10 cellular contexts compared by ENCODE assay signal in genomic region chr11:75233688-75234295, GRCh38. TPM values are rescaled to one million over a fixed set of nuclear protein-coding genes. Genes with fewer than 3 reads are reported as not detected.
DNase-seq lines count a peak whose midpoint lies in the region; FAIRE-seq and TF ChIP-seq lines count a peak whose summit lies in the region.
"Had no signal": no experiment of that assay in that cellular context is flagged by ENCODE, and none has a peak within 500 bp of the region (broad histone marks: within the 10 kb centered on the region; RNA-seq: fewer than 3 reads in every experiment).

No MANE protein-coding gene starts in this region.

- no peaks in the 10 kb centered on the region for H3K4me1 ChIP-seq in astrocyte (ENCODE audit: insufficient read depth, low read length)
- H3K4me1 ChIP-seq in liver (ENCODE audit: control insufficient read depth in 4 of 4, insufficient read depth in 4 of 4, low read length in 3 of 4), result no peaks in the 10 kb centered on the region

- H2AFZ ChIP-seq in astrocyte (ENCODE audit: low read depth, low read length), result no peak overlapping the region

- H3K79me2 ChIP-seq in astrocyte (ENCODE audit: insufficient read depth, low read length), result no peaks in the 10 kb centered on the region

- FAIRE-seq in astrocyte (lab: Jason Lieb, UNC), result peak; percentile 52

- peaks cover 39% of the 10 kb centered on the region for H3K27me3 Mint-ChIP-seq in astrocyte (ENCODE audit: low read depth, unreplicated experiment)

- H3K9ac ChIP-seq in astrocyte (ENCODE audit: low read length) (no peak overlapping the region), liver (ENCODE audit: low read depth in 1 of 2, low read length in 2 of 2) (no peak overlapping the region)

- H3K36me3 ChIP-seq in astrocyte (ENCODE audit: insufficient read depth, low read length) (no peaks in the 10 kb centered on the region), liver (ENCODE audit: control insufficient read depth in 4 of 4, insufficient read depth in 3 of 4, low read depth in 1 of 4, low read length in 3 of 4) (no peaks in the 10 kb centered on the region)

- H3K27ac Mint-ChIP-seq in astrocyte (ENCODE audit: unreplicated experiment), result no peak overlapping the region
- H3K27ac Mint-ChIP-seq: activated naive CD8-positive, alpha-beta T cell had no signal

- peaks cover 15% of the 10 kb centered on the region for H3K27me3 ChIP-seq in astrocyte (ENCODE audit: insufficient read depth, low read length)
- H3K27me3 ChIP-seq in liver (ENCODE audit: control insufficient read depth in 4 of 4, insufficient read depth in 4 of 4, low read length in 3 of 4), result no peaks in the 10 kb centered on the region

- 46% methylated on average over 5 of the region's 5 CpGs for WGBS in liver

- peaks cover 8% of the 10 kb centered on the region for H3K4me1 Mint-ChIP-seq in astrocyte (ENCODE audit: low read depth, unreplicated experiment)

- TF ChIP-seq RAD21 in liver (IDR thresholded peaks at IDR 0.05), result no peak

- DNase-seq in Daoy (ENCODE audit: low read depth) (peak; percentile 54), LHCN-M2 (ENCODE audit: low read depth) (peak; percentile 69), astrocyte (ENCODE audit: low read depth) (peak; percentile 41), NCI-H748 treated with DMSO at 0.1 percent for 48 hours (lab: John Stamatoyannopoulos, UW) (no peak), SHP77 treated with DMSO at 0.1 percent for 48 hours (lab: John Stamatoyannopoulos, UW) (no peak), NCI-H526 treated with DMSO at 0.1 percent for 48 hours (lab: John Stamatoyannopoulos, UW) (no peak), NCI-H187 treated with DMSO at 0.1 percent for 48 hours (lab: John Stamatoyannopoulos, UW) (no peak)
- DNase-seq: NCI-H2227 treated with DMSO at 0.1 percent for 48 hours had no signal

- H4K20me1 ChIP-seq in astrocyte (ENCODE audit: insufficient read depth, low read length), result no peaks in the 10 kb centered on the region

- H3K4me3 Mint-ChIP-seq in astrocyte (ENCODE audit: unreplicated experiment), result no peak overlapping the region
- H3K4me3 Mint-ChIP-seq: activated naive CD8-positive, alpha-beta T cell had no signal

- H3K36me3 Mint-ChIP-seq in astrocyte (ENCODE audit: low read depth, unreplicated experiment), result peaks cover 2% of the 10 kb centered on the region

- H3K4me3 ChIP-seq in astrocyte (ENCODE audit: insufficient read depth, low read depth, low read length) (no peak overlapping the region), liver (ENCODE audit: low read depth in 1 of 3, low read length in 3 of 3) (no peak overlapping the region)

- peaks cover 2% of the 10 kb centered on the region for H3K9me3 Mint-ChIP-seq in astrocyte (ENCODE audit: unreplicated experiment)

- H3K27ac ChIP-seq in astrocyte (ENCODE audit: low read depth, low read length) (no peak overlapping the region), liver (ENCODE audit: low read depth in 1 of 2, low read length in 2 of 2) (no peak overlapping the region)

- H3K9me3 ChIP-seq in astrocyte (ENCODE audit: insufficient read depth, low read depth, low read length) (no peaks in the 10 kb centered on the region), liver (ENCODE audit: control insufficient read depth in 4 of 4, low read length in 3 of 4) (no peaks in the 10 kb centered on the region)

- no peak for TF ChIP-seq CTCF in astrocyte (IDR thresholded peaks at IDR 0.05; ENCODE audit: insufficient read depth, low read depth, low read length)
- TF ChIP-seq CTCF in liver (IDR thresholded peaks at IDR 0.05; ENCODE audit: low read depth, low read length, missing input control), result no peak

- H3K4me2 ChIP-seq in astrocyte (ENCODE audit: low read length), result no peak overlapping the region

TF ChIP-seq in liver, 16 proteins besides CTCF, POLR2A, EP300 and RAD21:
- no peak for TF ChIP-seq YY1 (IDR thresholded peaks at IDR 0.05)
- TF ChIP-seq FOXA1 (IDR thresholded peaks at IDR 0.05), result no peak
- TF ChIP-seq TAF1 (conservative IDR thresholded peaks at IDR 0.05), result no peak
- peak; percentile 99 for TF ChIP-seq REST (IDR thresholded peaks at IDR 0.05)
- no peak for TF ChIP-seq FOXA2 (IDR thresholded peaks at IDR 0.05)

RNA-seq across cellular contexts. Expression of gene TPBGL, which starts 6.8 kb away (rescaled TPM):
- total RNA-seq in Daoy (2014; rRNA removed; shearing (Covaris generic)), result not detected in 2 replicates
- total RNA-seq in LHCN-M2 (2014; rRNA removed), result not detected in 2 replicates
- polyA plus RNA-seq in LHCN-M2 (2012), result not detected
- 0.20 and 0.41 TPM in 2 replicates for total RNA-seq in astrocyte
- not detected for total RNA-seq in liver
- under 1 TPM in 1 of 2 donors, not detected in 1; 0.05 TPM for polyA plus RNA-seq in liver

Comparison
In these comparisons a context has a peak if more than half of its experiments do, and no peak if none do; other contexts are left out.
1. DNase-seq: peak in Daoy (single experiment), LHCN-M2 (single experiment) and astrocyte (single experiment); none in NCI-H748 treated with DMSO at 0.1 percent for 48 hours (single experiment), SHP77 treated with DMSO at 0.1 percent for 48 hours (single experiment), NCI-H526 treated with DMSO at 0.1 percent for 48 hours (single experiment) and NCI-H187 treated with DMSO at 0.1 percent for 48 hours (single experiment).